30 cellular contexts compared by ENCODE assay signal in genomic region chr12:25065035-25065434, GRCh38.
"Had no signal": no experiment of that assay in that cellular context is flagged by ENCODE, and none has a peak within 500 bp of the region (broad histone marks: within the 10 kb centered on the region; RNA-seq: fewer than 3 reads in every experiment).

No MANE protein-coding gene starts in this region.

- H3K27ac Mint-ChIP-seq: activated CD4-positive, alpha-beta T cell treated with anti-CD3 and anti-CD28 coated beads for 36 hours; activated CD8-positive, alpha-beta memory T cell treated with anti-CD3 and anti-CD28 coated beads, Interleukin-2, amount 10 ng/mL, durations not matched to agents 7 days and 5 days; activated CD8-positive, alpha-beta T cell treated with anti-CD3 and anti-CD28 coated beads, Interleukin-2, amount 10 ng/mL, durations not matched to agents 7 days and 5 days; nephron progenitor cell; progenitor cell of endocrine pancreas had no signal

- H3K9me3 ChIP-seq: breast epithelium, esophagus muscularis mucosa, heart right ventricle, left ventricle myocardium inferior, neutrophil, suprapubic skin, tibial artery, upper lobe of right lung had no signal

- H3K9me3 Mint-ChIP-seq: activated naive CD4-positive, alpha-beta T cell treated with anti-CD3 and anti-CD28 coated beads, Interleukin-2, amount 50 U/mL, for 24 hours; activated naive CD8-positive, alpha-beta T cell treated with anti-CD3 and anti-CD28 coated beads, Interleukin-2, amount 50 U/mL, for 24 hours; activated T-helper 2 cell treated with anti-CD3 and anti-CD28 coated beads, Interferon-gamma antibody, Interleukin-2, Interleukin-4, amounts not matched to agents 10 μg/mL and 5 μg/mL and 100 μg/mL, durations not matched to agents 14 hours and 24 hours and 36 hours; dendritic cell treated with granulocyte-macrophage colony-stimulating factor and Interleukin-4, amounts not matched to agents 40 ng/mL and 50 ng/mL, for 4 days; naive B cell; nephron progenitor cell; T-helper 1 cell treated with Interleukin-12 subunit alpha and Interleukin-12 subunit beta and Interleukin-4 antibody, amounts not matched to agents 30 μg/mL and 1 μg/mL, for 36 hours had no signal

- H3K4me1 Mint-ChIP-seq: nephron progenitor cell had no signal

- H3K4me1 ChIP-seq: breast epithelium, esophagus muscularis mucosa, foreskin keratinocyte, left ventricle myocardium inferior, suprapubic skin, tibial artery, upper lobe of right lung had no signal

- H3K36me3 ChIP-seq: breast epithelium, esophagus muscularis mucosa, suprapubic skin, tibial artery had no signal

- H3K27ac ChIP-seq: breast epithelium, esophagus muscularis mucosa, foreskin keratinocyte, heart right ventricle, left ventricle myocardium inferior, neutrophil, skin epidermis, suprapubic skin, tibial artery, upper lobe of right lung had no signal

- H3K4me3 Mint-ChIP-seq: activated CD4-positive, alpha-beta T cell treated with anti-CD3 and anti-CD28 coated beads for 36 hours; activated CD8-positive, alpha-beta memory T cell treated with anti-CD3 and anti-CD28 coated beads, Interleukin-2, amount 10 ng/mL, durations not matched to agents 7 days and 5 days; activated CD8-positive, alpha-beta T cell treated with anti-CD3 and anti-CD28 coated beads, Interleukin-2, amount 10 ng/mL, durations not matched to agents 7 days and 5 days; activated naive CD4-positive, alpha-beta T cell treated with anti-CD3 and anti-CD28 coated beads, Interleukin-2, amount 50 U/mL, for 24 hours; activated naive CD8-positive, alpha-beta T cell treated with anti-CD3 and anti-CD28 coated beads, Interleukin-2, amount 50 U/mL, for 24 hours; dendritic cell treated with granulocyte-macrophage colony-stimulating factor and Interleukin-4, amounts not matched to agents 40 ng/mL and 50 ng/mL, for 4 days; naive B cell; nephron progenitor cell had no signal

- H3K4me3 ChIP-seq: breast epithelium, esophagus muscularis mucosa, heart right ventricle, left ventricle myocardium inferior, skin epidermis, suprapubic skin, tibial artery, upper lobe of right lung had no signal

- ATAC-seq: activated CD4-positive, alpha-beta T cell treated with anti-CD3 and anti-CD28 coated beads for 36 hours; activated CD8-positive, alpha-beta T cell treated with anti-CD3 and anti-CD28 coated beads, Interleukin-2, amount 10 ng/mL, durations not matched to agents 7 days and 5 days; activated naive CD8-positive, alpha-beta T cell treated with anti-CD3 and anti-CD28 coated beads, Interleukin-2, amount 50 U/mL, for 24 hours; foreskin keratinocyte; heart right ventricle; sciatic nerve; upper lobe of right lung had no signal

- H3K27me3 ChIP-seq: breast epithelium, esophagus muscularis mucosa, foreskin keratinocyte, heart right ventricle, neutrophil, suprapubic skin, tibial artery, upper lobe of right lung had no signal

- H3K27me3 Mint-ChIP-seq: activated CD4-positive, alpha-beta T cell treated with anti-CD3 and anti-CD28 coated beads for 36 hours; activated CD8-positive, alpha-beta memory T cell treated with anti-CD3 and anti-CD28 coated beads, Interleukin-2, amount 10 ng/mL, durations not matched to agents 7 days and 5 days; activated naive CD4-positive, alpha-beta T cell treated with anti-CD3 and anti-CD28 coated beads, Interleukin-2, amount 50 U/mL, for 24 hours; activated naive CD8-positive, alpha-beta T cell treated with anti-CD3 and anti-CD28 coated beads, Interleukin-2, amount 50 U/mL, for 24 hours; dendritic cell treated with granulocyte-macrophage colony-stimulating factor and Interleukin-4, amounts not matched to agents 40 ng/mL and 50 ng/mL, for 4 days; naive B cell; progenitor cell of endocrine pancreas had no signal

- DNase-seq: activated CD4-positive, alpha-beta T cell treated with anti-CD3 and anti-CD28 coated beads for 36 hours; activated CD4-positive, CD25-positive, alpha-beta regulatory T cell; activated CD8-positive, alpha-beta memory T cell treated with anti-CD3 and anti-CD28 coated beads, Interleukin-2, amount 10 ng/mL, durations not matched to agents 7 days and 5 days; activated CD8-positive, alpha-beta T cell treated with anti-CD3 and anti-CD28 coated beads, Interleukin-2, amount 10 ng/mL, durations not matched to agents 7 days and 5 days; activated naive CD8-positive, alpha-beta T cell treated with anti-CD3 and anti-CD28 coated beads, Interleukin-2, amount 50 U/mL, for 24 hours; activated T-cell treated with anti-CD3 and anti-CD28 coated beads, Interleukin-2, amount 50 U/mL, for 48 hours; amygdala; central memory CD4-positive, alpha-beta T cell; foreskin keratinocyte; heart right ventricle; left ventricle myocardium inferior; naive B cell; nephron progenitor cell; retina; stimulated activated CD4-positive, alpha-beta T cell treated with anti-CD3 and anti-CD28 coated beads, Interleukin-12 subunit alpha, Interleukin-12 subunit beta, amount 100 ng/mL, for 4 hours; stimulated activated CD4-positive, alpha-beta T cell treated with anti-CD3 and anti-CD28 coated beads, Interleukin-4, amount 100 ng/mL, for 1 hour; stimulated activated naive CD4-positive, alpha-beta T cell; tibial artery; upper lobe of right lung had no signal
